Comparison of ENCODE assay signal across 10 cellular contexts in genomic region chr9:69822091-69822750, GRCh38. TPM values are rescaled to one million over a fixed set of nuclear protein-coding genes. Genes with fewer than 3 reads are reported as not detected.
DNase-seq lines count a peak whose midpoint lies in the region; TF ChIP-seq lines count a peak whose summit lies in the region.
"Had no signal": no experiment of that assay in that cellular context is flagged by ENCODE, and none has a peak within 500 bp of the region (broad histone marks: within the 10 kb centered on the region; RNA-seq: fewer than 3 reads in every experiment).

No MANE protein-coding gene starts in this region.

- intact Hi-C loops in CD14-positive monocyte (cut with micrococcal nuclease) = no loop called here

- POLR2A ChIA-PET in GM10248 (lab: Yijun Ruan, JAX) = no interaction called here

- H3K4me3 Mint-ChIP-seq in CD14-positive monocyte = no peak overlapping the region

- CTCF ChIA-PET in GM10248 (lab: Yijun Ruan, JAX) = interaction anchor here (1.7 kb wide), 1 partner anchor 20 kb away, joined by 4 read pairs; no protein-coding TSS in a partner anchor

- peaks cover 22% of the 10 kb centered on the region for H3K4me1 Mint-ChIP-seq in CD14-positive monocyte

- H3K9me3 Mint-ChIP-seq in CD14-positive monocyte = peaks cover 0 to 6% (median 2%) of the 10 kb centered on the region in 7 donors

- peak; percentile 23 for DNase-seq in GM10248 (ENCODE audit: extremely low spot score)
- DNase-seq in HT1080 (ENCODE audit: low read depth) = peak; percentile 40
- DNase-seq in amniotic epithelial cell (ENCODE audit: low read depth) = peak; percentile 30
- peak; percentile 8 for DNase-seq in myocyte (ENCODE audit: low read depth)
- DNase-seq in NCI-H2029 (lab: John Stamatoyannopoulos, UW) = no peak
- no peak for DNase-seq in CD14-positive monocyte (ENCODE audit: low spot score)
- DNase-seq in NCI-H2081 (lab: John Stamatoyannopoulos, UW) = no peak
- no peak for DNase-seq in HT-29 (ENCODE audit: low spot score)
- DNase-seq: lower lobe of right lung, NCI-H2171 treated with DMSO at 0.1 percent for 48 hours had no signal

- no peaks in the 10 kb centered on the region for H3K36me3 Mint-ChIP-seq in CD14-positive monocyte

- H3K27ac Mint-ChIP-seq in CD14-positive monocyte = no peak overlapping the region

- TF ChIP-seq CTCF in GM10248 (IDR thresholded peaks at IDR 0.05; ENCODE audit: control extremely low read depth, extremely low read depth, low read depth, missing control alignments) (no peak), CD14-positive monocyte (IDR thresholded peaks at IDR 0.05) (no peak)

- H3K27me3 Mint-ChIP-seq in CD14-positive monocyte (ENCODE audit: low read depth in 3 of 3) = peaks cover 17 to 25% (median 19%) of the 10 kb centered on the region in 3 donors

RNA-seq across cellular contexts. Expression of gene CFAP95, which starts 1.6 kb away (rescaled TPM):
- not detected in 2 replicates for total RNA-seq in HT1080 (2014; rRNA removed; shearing (Covaris generic))
- polyA plus RNA-seq in HT1080 (2015; cell fraction: cytosol; rRNA removed) = 0.21 TPM in 1 of 2 replicates, not detected in the other
- not detected in 2 replicates for polyA plus RNA-seq in HT1080 (2015; cell fraction: nucleus; rRNA removed)
- total RNA-seq in myocyte = not detected in 2 replicates
- not detected for polyA plus RNA-seq in myocyte (2012)
- not detected for polyA plus RNA-seq in CD14-positive monocyte
- total RNA-seq in HT-29 (2014; rRNA removed; shearing (Covaris generic)) = not detected in 2 replicates

Comparison
In these comparisons a context has a peak if more than half of its experiments do, and no peak if none do; other contexts are left out.
1. DNase-seq: peak in GM10248 (single experiment), HT1080 (single experiment), amniotic epithelial cell (single experiment) and myocyte (single experiment); none in NCI-H2029 (single experiment), CD14-positive monocyte (single experiment), NCI-H2081 (0 of 2) and HT-29 (single experiment).